In the genomic region with DNA sequence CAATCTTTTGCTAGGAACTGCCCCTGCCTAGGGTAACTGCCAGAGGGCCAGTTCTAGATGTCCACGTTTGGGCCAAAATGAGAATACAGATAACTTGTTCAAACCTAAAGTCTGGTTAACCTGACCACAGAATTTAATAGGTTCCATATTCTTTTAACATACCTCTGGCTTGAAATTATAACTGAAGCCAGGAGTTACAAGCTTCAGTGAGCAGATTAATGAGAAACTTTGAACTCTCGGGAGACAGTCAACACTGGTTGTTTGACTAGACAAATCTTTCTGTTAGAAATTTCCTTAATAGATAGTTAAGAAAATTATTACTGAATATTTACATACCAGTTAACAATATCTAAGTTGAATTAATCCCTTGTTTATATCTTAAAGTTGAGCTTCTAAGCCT, we compare ENCODE assay signal across 25 cellular contexts.
"Had no signal": no experiment of that assay in that cellular context is flagged by ENCODE, and none has a peak within 500 bp of the region (broad histone marks: within the 10 kb centered on the region; RNA-seq: fewer than 3 reads in every experiment).

No MANE protein-coding gene starts in this region.

- H3K9ac ChIP-seq: neural progenitor cell, parathyroid adenoma had no signal

- H3K4me3 Mint-ChIP-seq: activated B cell treated with CpG ODN at 0.5 μM for 24 hours; activated CD8-positive, alpha-beta T cell treated with anti-CD3 and anti-CD28 coated beads, Interleukin-2, amount 10 ng/mL, durations not matched to agents 7 days and 5 days; activated T-cell treated with anti-CD3 and anti-CD28 coated beads, Interleukin-2, amount 50 U/mL, for 72 hours; naive thymus-derived CD8-positive, alpha-beta T cell; neural progenitor cell had no signal

- H3K9me3 Mint-ChIP-seq: activated B cell treated with CpG ODN at 0.5 μM for 24 hours; naive thymus-derived CD8-positive, alpha-beta T cell had no signal

- H3K36me3 ChIP-seq: breast epithelium, gastroesophageal sphincter, neural progenitor cell, right atrium auricular region, suprapubic skin, tibial nerve had no signal

- H3K4me1 ChIP-seq: breast epithelium, gastroesophageal sphincter, neural progenitor cell, parathyroid adenoma, psoas muscle, right atrium auricular region, suprapubic skin, tibial nerve had no signal

- H2AFZ ChIP-seq: hepatocyte, neural progenitor cell, parathyroid adenoma had no signal

- H3K27me3 ChIP-seq: breast epithelium, gastroesophageal sphincter, hepatocyte, neural progenitor cell, right atrium auricular region, suprapubic skin, tibial nerve had no signal

- H3K4me2 ChIP-seq: hepatocyte, neural progenitor cell had no signal

- DNase-seq: activated B cell treated with CpG ODN at 0.5 μM for 24 hours; activated CD8-positive, alpha-beta T cell treated with anti-CD3 and anti-CD28 coated beads, Interleukin-2, amount 10 ng/mL, durations not matched to agents 7 days and 5 days; activated naive CD4-positive, alpha-beta T cell; activated T-cell treated with anti-CD3 and anti-CD28 coated beads for 4 hours; activated T-cell treated with anti-CD3 and anti-CD28 coated beads, Interleukin-2, amount 50 U/mL, for 72 hours; central memory CD4-positive, alpha-beta T cell; left colon; mammary epithelial cell; midbrain; naive thymus-derived CD8-positive, alpha-beta T cell; occipital lobe; psoas muscle; stimulated activated CD4-positive, alpha-beta T cell treated with anti-CD3 and anti-CD28 coated beads, Interleukin-15, amount 100 ng/mL, for 24 hours; stimulated activated naive CD4-positive, alpha-beta T cell had no signal

- H3K27me3 Mint-ChIP-seq: activated B cell treated with CpG ODN at 0.5 μM for 24 hours; naive thymus-derived CD8-positive, alpha-beta T cell had no signal

- FAIRE-seq: endothelial cell of umbilical vein, keratinocyte had no signal

- H3K4me3 ChIP-seq: breast epithelium, gastroesophageal sphincter, hepatocyte, neural progenitor cell, psoas muscle, right atrium auricular region, suprapubic skin, tibial nerve had no signal

- H3K9me3 ChIP-seq: breast epithelium, gastroesophageal sphincter, psoas muscle, right atrium auricular region, suprapubic skin, tibial nerve had no signal

- H3K27ac ChIP-seq: gastroesophageal sphincter, hepatocyte, neural progenitor cell, parathyroid adenoma, psoas muscle, right atrium auricular region, suprapubic skin, tibial nerve had no signal

- ATAC-seq: activated CD8-positive, alpha-beta T cell treated with anti-CD3 and anti-CD28 coated beads, Interleukin-2, amount 10 ng/mL, durations not matched to agents 7 days and 5 days; activated naive CD4-positive, alpha-beta T cell treated with anti-CD3 and anti-CD28 coated beads, Interleukin-2, amount 50 U/mL, for 72 hours; activated T-cell treated with anti-CD3 and anti-CD28 coated beads, Interleukin-2, amount 50 U/mL, for 72 hours; gastroesophageal sphincter; left colon; naive thymus-derived CD8-positive, alpha-beta T cell; psoas muscle had no signal

- H3K4me1 Mint-ChIP-seq: activated B cell treated with CpG ODN at 0.5 μM for 24 hours; naive thymus-derived CD8-positive, alpha-beta T cell; neural progenitor cell had no signal

- H3K36me3 Mint-ChIP-seq: naive thymus-derived CD8-positive, alpha-beta T cell; neural progenitor cell had no signal

- H3K27ac Mint-ChIP-seq: activated B cell treated with CpG ODN at 0.5 μM for 24 hours; activated CD8-positive, alpha-beta T cell treated with anti-CD3 and anti-CD28 coated beads, Interleukin-2, amount 10 ng/mL, durations not matched to agents 7 days and 5 days; activated naive CD4-positive, alpha-beta T cell treated with anti-CD3 and anti-CD28 coated beads, Interleukin-2, amount 50 U/mL, for 72 hours; activated T-cell treated with anti-CD3 and anti-CD28 coated beads, Interleukin-2, amount 50 U/mL, for 72 hours; naive thymus-derived CD8-positive, alpha-beta T cell; neural progenitor cell had no signal
